Comparison of ENCODE assay signal across 1 cellular context in genomic region chr10:67815571-67816059, GRCh38.
A peak's percentile ranks its signal among the peaks of the same experiment; 100 is the strongest.
TF ChIP-seq lines count a peak whose summit lies in the region.

No MANE protein-coding gene starts in this region.

TF ChIP-seq in HEK293, 187 proteins besides CTCF, POLR2A, EP300 and RAD21 (continued from another document and continues in another):
- TF ChIP-seq PRDM10 (tag by site-specific recombination; IDR thresholded peaks at IDR 0.05), result peak; percentile 22; the same call in 1 of the 2 replicates
- no peak for TF ChIP-seq ZNF114 (tag by site-specific recombination; IDR thresholded peaks at IDR 0.05)
- TF ChIP-seq ZSCAN4 (tag by site-specific recombination; IDR thresholded peaks at IDR 0.05), result no peak
- TF ChIP-seq, protein P1, sequence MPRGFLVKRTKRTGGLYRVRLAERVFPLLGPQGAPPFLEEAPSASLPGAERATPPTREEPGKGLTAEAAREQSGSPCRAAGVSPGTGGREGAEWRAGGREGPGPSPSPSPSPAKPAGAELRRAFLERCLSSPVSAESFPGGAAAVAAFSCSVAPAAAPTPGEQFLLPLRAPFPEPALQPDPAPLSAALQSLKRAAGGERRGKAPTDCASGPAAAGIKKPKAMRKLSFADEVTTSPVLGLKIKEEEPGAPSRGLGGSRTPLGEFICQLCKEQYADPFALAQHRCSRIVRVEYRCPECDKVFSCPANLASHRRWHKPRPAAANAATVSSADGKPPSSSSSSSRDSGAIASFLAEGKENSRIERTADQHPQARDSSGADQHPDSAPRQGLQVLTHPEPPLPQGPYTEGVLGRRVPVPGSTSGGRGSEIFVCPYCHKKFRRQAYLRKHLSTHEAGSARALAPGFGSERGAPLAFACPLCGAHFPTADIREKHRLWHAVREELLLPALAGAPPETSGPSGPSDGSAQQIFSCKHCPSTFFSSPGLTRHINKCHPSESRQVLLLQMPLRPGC (tag by site-specific recombination; IDR thresholded peaks at IDR 0.05), result no peak
- TF ChIP-seq HOXD13 (CRISPR knock-in tag; IDR thresholded peaks at IDR 0.05; ENCODE audit: borderline replicate concordance), result peak; percentile 16; the same call in 1 of the 2 replicates
- TF ChIP-seq ZNF544 (tag by site-specific recombination; IDR thresholded peaks at IDR 0.05), result no peak
- no peak for TF ChIP-seq YY2 (tag by site-specific recombination; IDR thresholded peaks at IDR 0.05)
- TF ChIP-seq TCF7L2 (IDR thresholded peaks at IDR 0.05; ENCODE audit: borderline replicate concordance, low read depth, low read length), result no peak
- TF ChIP-seq HOXC10 (CRISPR knock-in tag; IDR thresholded peaks at IDR 0.05), result no peak
- TF ChIP-seq ZNF701 (tag by site-specific recombination; IDR thresholded peaks at IDR 0.05), result no peak
- no peak for TF ChIP-seq SCRT1 (tag by site-specific recombination; IDR thresholded peaks at IDR 0.05; ENCODE audit: borderline replicate concordance)
- TF ChIP-seq YY1 (tag by site-specific recombination; IDR thresholded peaks at IDR 0.05), result no peak
- TF ChIP-seq ZNF560 (tag by site-specific recombination; IDR thresholded peaks at IDR 0.05; ENCODE audit: borderline replicate concordance), result no peak
- TF ChIP-seq REPIN1 (tag by site-specific recombination; IDR thresholded peaks at IDR 0.05; ENCODE audit: low read depth), result no peak
- no peak for TF ChIP-seq ZNF621 (tag by site-specific recombination; IDR thresholded peaks at IDR 0.05)
- no peak for TF ChIP-seq ZNF16 (tag by site-specific recombination; IDR thresholded peaks at IDR 0.05; ENCODE audit: low read depth)
- TF ChIP-seq ZNF664 (tag by site-specific recombination; IDR thresholded peaks at IDR 0.05), result no peak
- no peak for TF ChIP-seq ZNF280C (tag by site-specific recombination; IDR thresholded peaks at IDR 0.05)
- no peak for TF ChIP-seq ZNF624 (tag by site-specific recombination; IDR thresholded peaks at IDR 0.05)
- no peak for TF ChIP-seq ZNF423 (tag by site-specific recombination; IDR thresholded peaks at IDR 0.05)
- TF ChIP-seq, protein P2, sequence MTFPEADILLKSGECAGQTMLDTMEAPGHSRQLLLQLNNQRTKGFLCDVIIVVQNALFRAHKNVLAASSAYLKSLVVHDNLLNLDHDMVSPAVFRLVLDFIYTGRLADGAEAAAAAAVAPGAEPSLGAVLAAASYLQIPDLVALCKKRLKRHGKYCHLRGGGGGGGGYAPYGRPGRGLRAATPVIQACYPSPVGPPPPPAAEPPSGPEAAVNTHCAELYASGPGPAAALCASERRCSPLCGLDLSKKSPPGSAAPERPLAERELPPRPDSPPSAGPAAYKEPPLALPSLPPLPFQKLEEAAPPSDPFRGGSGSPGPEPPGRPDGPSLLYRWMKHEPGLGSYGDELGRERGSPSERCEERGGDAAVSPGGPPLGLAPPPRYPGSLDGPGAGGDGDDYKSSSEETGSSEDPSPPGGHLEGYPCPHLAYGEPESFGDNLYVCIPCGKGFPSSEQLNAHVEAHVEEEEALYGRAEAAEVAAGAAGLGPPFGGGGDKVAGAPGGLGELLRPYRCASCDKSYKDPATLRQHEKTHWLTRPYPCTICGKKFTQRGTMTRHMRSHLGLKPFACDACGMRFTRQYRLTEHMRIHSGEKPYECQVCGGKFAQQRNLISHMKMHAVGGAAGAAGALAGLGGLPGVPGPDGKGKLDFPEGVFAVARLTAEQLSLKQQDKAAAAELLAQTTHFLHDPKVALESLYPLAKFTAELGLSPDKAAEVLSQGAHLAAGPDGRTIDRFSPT (tag by site-specific recombination; IDR thresholded peaks at IDR 0.05), result peak; percentile 18; the same call in 1 of the 2 replicates
- TF ChIP-seq PRDM2 (tag by site-specific recombination; IDR thresholded peaks at IDR 0.05; ENCODE audit: borderline replicate concordance), result no peak
- no peak for TF ChIP-seq ZNF623 (tag by site-specific recombination; IDR thresholded peaks at IDR 0.05)
- TF ChIP-seq ZNF112 (tag by site-specific recombination; IDR thresholded peaks at IDR 0.05), result no peak
- TF ChIP-seq ZNF514 (tag by site-specific recombination; IDR thresholded peaks at IDR 0.05), result no peak
- no peak for TF ChIP-seq ZBTB17 (tag by site-specific recombination; IDR thresholded peaks at IDR 0.05)
- TF ChIP-seq ZNF157 (tag by site-specific recombination; IDR thresholded peaks at IDR 0.05), result no peak
- 0 out of 2 replicates have a peak, but pooled peaks have one; percentile 48 for TF ChIP-seq BCL6B (tag by site-specific recombination; IDR thresholded peaks at IDR 0.05)
- no peak for TF ChIP-seq ZNF404 (tag by site-specific recombination; IDR thresholded peaks at IDR 0.05)
- no peak for TF ChIP-seq ZNF76 (tag by site-specific recombination; IDR thresholded peaks at IDR 0.05; ENCODE audit: borderline replicate concordance, low read depth)
- no peak for TF ChIP-seq ZNF768 (tag by site-specific recombination; IDR thresholded peaks at IDR 0.05)
- no peak for TF ChIP-seq ZNF501 (tag by site-specific recombination; IDR thresholded peaks at IDR 0.05)
- no peak for TF ChIP-seq ZNF416 (tag by site-specific recombination; IDR thresholded peaks at IDR 0.05)
- peak; percentile 45; the same call in 1 of the 2 replicates for TF ChIP-seq OSR2 (tag by site-specific recombination; IDR thresholded peaks at IDR 0.05)
- TF ChIP-seq ZNF175 (tag by site-specific recombination; IDR thresholded peaks at IDR 0.05), result no peak
- no peak for TF ChIP-seq ZNF596 (tag by site-specific recombination; IDR thresholded peaks at IDR 0.05)
- TF ChIP-seq ZNF785 (tag by site-specific recombination; IDR thresholded peaks at IDR 0.05), result no peak
- no peak for TF ChIP-seq KLF17 (tag by site-specific recombination; IDR thresholded peaks at IDR 0.05)
- peak; percentile 63 for TF ChIP-seq ZNF629 (tag by site-specific recombination; IDR thresholded peaks at IDR 0.05)
- TF ChIP-seq ZNF174 (tag by site-specific recombination; IDR thresholded peaks at IDR 0.05), result no peak
- no peak; the same call in 1 of the 2 replicates for TF ChIP-seq ZBTB6 (tag by site-specific recombination; IDR thresholded peaks at IDR 0.05)
- TF ChIP-seq GLIS1 (tag by site-specific recombination; IDR thresholded peaks at IDR 0.05), result no peak; the same call in 1 of the 2 replicates
- no peak for TF ChIP-seq ZNF221 (tag by site-specific recombination; IDR thresholded peaks at IDR 0.05; ENCODE audit: borderline replicate concordance)
- TF ChIP-seq ZNF843 (tag by site-specific recombination; IDR thresholded peaks at IDR 0.05), result peak; percentile 76
